In genomic region chr18:23850215-23850614, GRCh38 we compare ENCODE assay signal across 25 cellular contexts.
"Had no signal": no experiment of that assay in that cellular context is flagged by ENCODE, and none has a peak within 500 bp of the region (broad histone marks: within the 10 kb centered on the region; RNA-seq: fewer than 3 reads in every experiment).

No MANE protein-coding gene starts in this region.

- H3K4me3 ChIP-seq: cardiac muscle cell had no signal

- H3K36me3 ChIP-seq: cardiac muscle cell had no signal

- FAIRE-seq: RCC 7860 had no signal

- H3K4me2 ChIP-seq: KMS-11 had no signal

- DNase-seq: activated CD4-positive, alpha-beta T cell treated with anti-CD3 and anti-CD28 coated beads, Interleukin-2, amount 10 ng/mL, durations not matched to agents 24 days and 14 days; activated CD4-positive, alpha-beta T cell treated with anti-CD3 and anti-CD28 coated beads, Interleukin-2, amount 50 U/mL, for 4 hours; activated CD8-positive, alpha-beta T cell treated with anti-CD3 and anti-CD28 coated beads for 36 hours; activated gamma-delta T cell; activated naive CD4-positive, alpha-beta T cell treated with Interleukin-2 at 50 U/mL for 16 hours; activated naive CD8-positive, alpha-beta T cell treated with anti-CD3 and anti-CD28 coated beads, Interleukin-2, amount 10 ng/mL, durations not matched to agents 7 days and 5 days; activated T-cell treated with anti-CD3 and anti-CD28 coated beads, Interleukin-2, amount 50 U/mL, for 1 hour; activated T-cell treated with anti-CD3 and anti-CD28 coated beads, Interleukin-2, amount 50 U/mL, for 72 hours; MM.1S; MV-4-11; NCI-H1092; NCI-H1436 treated with DMSO at 0.1 percent for 48 hours; NCI-H1694 treated with DMSO at 0.1 percent for 48 hours; NCI-H2029; NCI-H345; NCI-H524 treated with DMSO at 0.1 percent for 48 hours; Right ventricle myocardium superior; SW 1271; T-helper 1 cell; T1000 had no signal

- H3K27ac ChIP-seq: cardiac muscle cell, KMS-11, RWPE1 had no signal

- ATAC-seq: activated CD8-positive, alpha-beta T cell treated with anti-CD3 and anti-CD28 coated beads for 36 hours; activated T-cell treated with anti-CD3 and anti-CD28 coated beads, Interleukin-2, amount 50 U/mL, for 72 hours; activated T-helper 17 cell treated with anti-CD3 and anti-CD28 coated beads, Interleukin-2, amount 50 U/mL, for 72 hours had no signal

- H3K9ac ChIP-seq: KMS-11 had no signal

- H3K27me3 ChIP-seq: cardiac muscle cell had no signal
